ENCODE assay signal across 27 cellular contexts in genomic region chr1:44941424-44942324, GRCh38. TPM values are rescaled to one million over a fixed set of nuclear protein-coding genes. Genes with fewer than 3 reads are reported as not detected.
DNase-seq lines count a peak whose midpoint lies in the region; ATAC-seq, FAIRE-seq and TF ChIP-seq lines count a peak whose summit lies in the region.
"Had no signal": no experiment of that assay in that cellular context is flagged by ENCODE, and none has a peak within 500 bp of the region (broad histone marks: within the 10 kb centered on the region; RNA-seq: fewer than 3 reads in every experiment).

No MANE protein-coding gene starts in this region.

- no peak overlapping the region for H2AK5ac ChIP-seq in H9 (ENCODE audit: insufficient read length, low read length)

- BruUV-seq in endothelial cell of umbilical vein (replicated peaks; lab: Mats Ljungman, UMichigan), result TSS peak; percentile 88

- H3K4me1 ChIP-seq in H9 (ENCODE audit: insufficient read depth, low read length) (no peaks in the 10 kb centered on the region), endothelial cell of umbilical vein (ENCODE audit: control insufficient read depth, extremely low read depth, insufficient read depth, low read length) (peaks cover 12% of the 10 kb centered on the region)
- H3K4me1 ChIP-seq: parathyroid adenoma had no signal

- peak overlapping the region; percentile 62 for H3K23ac ChIP-seq in H9 (ENCODE audit: insufficient read length, low read depth, low read length)

- no peak overlapping the region for H3K14ac ChIP-seq in H9 (ENCODE audit: insufficient read depth, low read length)

- peak; percentile 36 for DNase-seq in activated CD4-positive, alpha-beta memory T cell treated with anti-CD3 and anti-CD28 coated beads for 36 hours
- no peak for DNase-seq in activated CD4-positive, alpha-beta memory T cell treated with anti-CD3 and anti-CD28 coated beads, Interleukin-2, amount 10 ng/mL, durations not matched to agents 7 days and 5 days
- no peak for DNase-seq in H9
- peak; percentile 74 for DNase-seq in NCI-H2171 treated with DMSO at 0.1 percent for 48 hours (lab: John Stamatoyannopoulos, UW)
- DNase-seq in endothelial cell of umbilical vein (ENCODE audit: low read depth, low spot score), result peak; percentile 59
- DNase-seq in ecto neural progenitor cell (ENCODE audit: low spot score), result no peak
- DNase-seq: CD4-positive, CD25-positive, alpha-beta regulatory T cell; DMS53; esophagus squamous epithelium; GF-D8; NCI-H1417 treated with DMSO at 0.1 percent for 48 hours; OCI-M1; Right ventricle myocardium superior; T-cell had no signal

- dilution Hi-C loops in endothelial cell of umbilical vein (cut with MboI; ENCODE audit: extremely low pct_ligation_motif_present, low sequenced_read_pairs), result no loop called here

- no peak overlapping the region for H2AFZ ChIP-seq in H9 (ENCODE audit: low read length)
- no peak overlapping the region for H2AFZ ChIP-seq in endothelial cell of umbilical vein (ENCODE audit: low read depth, low read length)
- H2AFZ ChIP-seq: parathyroid adenoma had no signal

- H3K9me3 ChIP-seq in H9 (ENCODE audit: control insufficient read depth, low read depth, low read length) (no peaks in the 10 kb centered on the region), endothelial cell of umbilical vein (replicated peaks; ENCODE audit: control insufficient read depth, insufficient read depth, low read length) (no peaks in the 10 kb centered on the region)
- H3K9me3 ChIP-seq: esophagus squamous epithelium, gastroesophageal sphincter, HAP-1, thoracic aorta, vagina had no signal

- no peak overlapping the region for H3K4me3 ChIP-seq in endothelial cell of umbilical vein (replicated peaks in 1 of 3; ENCODE audit: insufficient read depth in 1 of 3, low read depth in 1 of 3, low read length in 3 of 3)
- H3K4me3 ChIP-seq: esophagus squamous epithelium, gastroesophageal sphincter, HAP-1, thoracic aorta, vagina had no signal

- H4K5ac ChIP-seq in H9 (ENCODE audit: insufficient read length, low read depth, low read length), result no peak overlapping the region

- H4K8ac ChIP-seq in H9 (replicated peaks; ENCODE audit: insufficient read length, low read depth, low read length), result no peak overlapping the region

- no peak for ATAC-seq in HG02885 (IDR thresholded peaks at IDR 0.05; ENCODE audit: poor library complexity, unreplicated experiment)
- ATAC-seq: gastroesophageal sphincter; sciatic nerve; stimulated activated memory B cell treated with anti-CD40 and anti-IgM and Interleukin-4, amounts not matched to agents 10 μg/mL and 1 μg/mL and 100 μg/mL, for 72 hours; T-cell had no signal

- H3K4me1 Mint-ChIP-seq in activated CD4-positive, alpha-beta memory T cell treated with anti-CD3 and anti-CD28 coated beads for 36 hours (ENCODE audit: low read depth), result peaks cover 14% of the 10 kb centered on the region
- H3K4me1 Mint-ChIP-seq in activated CD4-positive, alpha-beta memory T cell treated with anti-CD3 and anti-CD28 coated beads, Interleukin-2, amount 10 ng/mL, durations not matched to agents 7 days and 5 days, result peaks cover 4% of the 10 kb centered on the region
- no peaks in the 10 kb centered on the region for H3K4me1 Mint-ChIP-seq in H9
- H3K4me1 Mint-ChIP-seq: nephron progenitor cell; stimulated activated memory B cell treated with anti-CD40 and anti-IgM and Interleukin-4, amounts not matched to agents 10 μg/mL and 1 μg/mL and 100 μg/mL, for 72 hours had no signal

- no peak overlapping the region for H3K9ac ChIP-seq in H9 (ENCODE audit: extremely low read depth, insufficient read length, low read length)
- H3K9ac ChIP-seq in endothelial cell of umbilical vein (replicated peaks; ENCODE audit: extremely low read depth, insufficient read depth, low read length), result peak overlapping the region; percentile 3
- H3K9ac ChIP-seq: parathyroid adenoma had no signal

- no peak overlapping the region for H3K18ac ChIP-seq in H9 (ENCODE audit: insufficient read length, low read depth, low read length)

- peaks cover 8% of the 10 kb centered on the region for H3K36me3 Mint-ChIP-seq in activated CD4-positive, alpha-beta memory T cell treated with anti-CD3 and anti-CD28 coated beads for 36 hours
- peaks cover 3% of the 10 kb centered on the region for H3K36me3 Mint-ChIP-seq in activated CD4-positive, alpha-beta memory T cell treated with anti-CD3 and anti-CD28 coated beads, Interleukin-2, amount 10 ng/mL, durations not matched to agents 7 days and 5 days (ENCODE audit: low read depth)
- no peaks in the 10 kb centered on the region for H3K36me3 Mint-ChIP-seq in H9 (ENCODE audit: insufficient read depth in 1 of 3, low read depth in 3 of 3)

- H4K20me1 ChIP-seq in H9 (ENCODE audit: control insufficient read depth, insufficient read depth, insufficient read length) (no peaks in the 10 kb centered on the region), endothelial cell of umbilical vein (replicated peaks; ENCODE audit: control insufficient read depth, extremely low read depth, insufficient read depth, low read length) (no peaks in the 10 kb centered on the region)

- CTCF ChIA-PET in activated CD4-positive, alpha-beta memory T cell treated with anti-CD3 and anti-CD28 coated beads for 36 hours (lab: Charles Lee), result interaction anchor here (1.0 kb wide), 1 partner anchor 11 kb away, joined by 3 read pairs; no protein-coding TSS in a partner anchor
- CTCF ChIA-PET in activated CD4-positive, alpha-beta memory T cell treated with anti-CD3 and anti-CD28 coated beads, Interleukin-2, amount 10 ng/mL, durations not matched to agents 7 days and 5 days (lab: Charles Lee), result interaction anchor here (0.9 kb wide), 1 partner anchor 155 kb away, joined by 3 read pairs; no protein-coding TSS in a partner anchor
- CTCF ChIA-PET in endothelial cell of umbilical vein (lab: Charles Lee), result interaction anchor here (1.0 to 1.9 kb wide), 3 partner anchors 9 to 17 kb away, joined by 3 to 8 read pairs (median 5); no protein-coding TSS in a partner anchor

- H3K4me3 Mint-ChIP-seq in activated CD4-positive, alpha-beta memory T cell treated with anti-CD3 and anti-CD28 coated beads for 36 hours, result no peak overlapping the region
- no peak overlapping the region for H3K4me3 Mint-ChIP-seq in activated CD4-positive, alpha-beta memory T cell treated with anti-CD3 and anti-CD28 coated beads, Interleukin-2, amount 10 ng/mL, durations not matched to agents 7 days and 5 days
- H3K4me3 Mint-ChIP-seq in H9, result no peak overlapping the region
- H3K4me3 Mint-ChIP-seq: brain; CD4-positive, CD25-positive, alpha-beta regulatory T cell; IgD-negative memory B cell; nephron progenitor cell; stimulated activated memory B cell treated with anti-CD40 and anti-IgM and Interleukin-4, amounts not matched to agents 10 μg/mL and 1 μg/mL and 100 μg/mL, for 72 hours; T-cell had no signal

- H2BK120ac ChIP-seq in H9 (ENCODE audit: low read depth, low read length, poor library complexity, severe bottlenecking), result no peak overlapping the region

- no peaks in the 10 kb centered on the region for H3K79me1 ChIP-seq in H9 (ENCODE audit: insufficient read depth, low read depth, low read length, poor library complexity, severe bottlenecking)

- no peak overlapping the region for H2BK5ac ChIP-seq in H9 (ENCODE audit: insufficient read length, low read length)

- no peak for TF ChIP-seq POLR2A in endothelial cell of umbilical vein (IDR thresholded peaks at IDR 0.05; ENCODE audit: low read depth, low read length)

- no peak overlapping the region for H3K4me2 ChIP-seq in H9 (ENCODE audit: insufficient read depth, insufficient read length, low read length)
- no peak overlapping the region for H3K4me2 ChIP-seq in endothelial cell of umbilical vein (ENCODE audit: insufficient read depth, low read length)

- peak overlapping the region; percentile 69 for H3K27ac Mint-ChIP-seq in activated CD4-positive, alpha-beta memory T cell treated with anti-CD3 and anti-CD28 coated beads for 36 hours
- no peak overlapping the region for H3K27ac Mint-ChIP-seq in activated CD4-positive, alpha-beta memory T cell treated with anti-CD3 and anti-CD28 coated beads, Interleukin-2, amount 10 ng/mL, durations not matched to agents 7 days and 5 days
- no peak overlapping the region; a peak in 1 of 7 replicates for H3K27ac Mint-ChIP-seq in H9
- H3K27ac Mint-ChIP-seq: CD4-positive, CD25-positive, alpha-beta regulatory T cell; IgD-negative memory B cell; nephron progenitor cell; stimulated activated memory B cell treated with anti-CD40 and anti-IgM and Interleukin-4, amounts not matched to agents 10 μg/mL and 1 μg/mL and 100 μg/mL, for 72 hours; T-cell had no signal

- H3K9me3 Mint-ChIP-seq in activated CD4-positive, alpha-beta memory T cell treated with anti-CD3 and anti-CD28 coated beads for 36 hours, result no peaks in the 10 kb centered on the region
- no peaks in the 10 kb centered on the region for H3K9me3 Mint-ChIP-seq in activated CD4-positive, alpha-beta memory T cell treated with anti-CD3 and anti-CD28 coated beads, Interleukin-2, amount 10 ng/mL, durations not matched to agents 7 days and 5 days
- H3K9me3 Mint-ChIP-seq in H9, result no peaks in the 10 kb centered on the region
- H3K9me3 Mint-ChIP-seq: brain; CD4-positive, CD25-positive, alpha-beta regulatory T cell; IgD-negative memory B cell; nephron progenitor cell; stimulated activated memory B cell treated with anti-CD40 and anti-IgM and Interleukin-4, amounts not matched to agents 10 μg/mL and 1 μg/mL and 100 μg/mL, for 72 hours; T-cell had no signal

- no peak overlapping the region for H4K91ac ChIP-seq in H9 (ENCODE audit: insufficient read length, low read depth, low read length)

- no peak for FAIRE-seq in endothelial cell of umbilical vein (lab: Jason Lieb, UNC)
- FAIRE-seq: colon, islet of Langerhans had no signal

- no peak overlapping the region for H3K4ac ChIP-seq in H9 (ENCODE audit: low read depth, low read length)

- H3K56ac ChIP-seq in H9 (ENCODE audit: insufficient read length, low read depth, low read length), result no peak overlapping the region

- POLR2A ChIA-PET in activated CD4-positive, alpha-beta memory T cell treated with anti-CD3 and anti-CD28 coated beads for 36 hours (lab: Charles Lee), result interaction anchor here (0.6 kb wide), 1 partner anchor 43 kb away, joined by 3 read pairs; no protein-coding TSS in a partner anchor
- POLR2A ChIA-PET in activated CD4-positive, alpha-beta memory T cell treated with anti-CD3 and anti-CD28 coated beads, Interleukin-2, amount 10 ng/mL, durations not matched to agents 7 days and 5 days (lab: Charles Lee), result no interaction called here
- POLR2A ChIA-PET in endothelial cell of umbilical vein (lab: Charles Lee), result no interaction called here

- H3K27me3 ChIP-seq in H9 (ENCODE audit: insufficient read depth, low read length), result no peaks in the 10 kb centered on the region
- H3K27me3 ChIP-seq in endothelial cell of umbilical vein (ENCODE audit: control insufficient read depth in 2 of 2, insufficient read depth in 2 of 2, low read length in 2 of 2), result no peaks in the 10 kb centered on the region
- H3K27me3 ChIP-seq: esophagus squamous epithelium, gastroesophageal sphincter, vagina had no signal

- no peak overlapping the region for H3T11ph ChIP-seq in H9 (ENCODE audit: low read length)

- H2BK20ac ChIP-seq in H9 (ENCODE audit: low read depth, low read length, poor library complexity, severe bottlenecking), result no peak overlapping the region

- intact Hi-C loops in activated CD4-positive, alpha-beta memory T cell treated with anti-CD3 and anti-CD28 coated beads for 36 hours (cut with micrococcal nuclease), result no loop called here
- intact Hi-C loops in endothelial cell of umbilical vein (cut with micrococcal nuclease), result no loop called here

- H2BK12ac ChIP-seq in H9 (ENCODE audit: insufficient read length, low read depth, low read length), result no peak overlapping the region

- no peaks in the 10 kb centered on the region for H3K23me2 ChIP-seq in H9 (ENCODE audit: insufficient read length, low read depth, low read length, poor library complexity, severe bottlenecking)

- no peak overlapping the region for H3K27ac ChIP-seq in H9 (ENCODE audit: insufficient read length, low read depth, low read length)
- peak overlapping the region; percentile 60 for H3K27ac ChIP-seq in endothelial cell of umbilical vein (ENCODE audit: insufficient read depth, low read depth, low read length)
- H3K27ac ChIP-seq: esophagus squamous epithelium, gastroesophageal sphincter, parathyroid adenoma, thoracic aorta, vagina had no signal

- no peaks in the 10 kb centered on the region for H3K9me1 ChIP-seq in endothelial cell of umbilical vein (replicated peaks; ENCODE audit: control insufficient read depth, extremely low read depth, insufficient read depth, low read length)

- no peaks in the 10 kb centered on the region for H3K36me3 ChIP-seq in endothelial cell of umbilical vein (ENCODE audit: control insufficient read depth in 2 of 2, extremely low read depth in 1 of 2, insufficient read depth in 2 of 2, low read length in 2 of 2)
- H3K36me3 ChIP-seq: thoracic aorta had no signal

- no peaks in the 10 kb centered on the region for H3K27me3 Mint-ChIP-seq in activated CD4-positive, alpha-beta memory T cell treated with anti-CD3 and anti-CD28 coated beads for 36 hours
- H3K27me3 Mint-ChIP-seq in activated CD4-positive, alpha-beta memory T cell treated with anti-CD3 and anti-CD28 coated beads, Interleukin-2, amount 10 ng/mL, durations not matched to agents 7 days and 5 days, result no peaks in the 10 kb centered on the region
- H3K27me3 Mint-ChIP-seq in H9 (ENCODE audit: low read depth), result no peaks in the 10 kb centered on the region
- H3K27me3 Mint-ChIP-seq: brain; CD4-positive, CD25-positive, alpha-beta regulatory T cell; IgD-negative memory B cell; stimulated activated memory B cell treated with anti-CD40 and anti-IgM and Interleukin-4, amounts not matched to agents 10 μg/mL and 1 μg/mL and 100 μg/mL, for 72 hours; T-cell had no signal

- no peak overlapping the region for H2BK15ac ChIP-seq in H9 (ENCODE audit: low read depth, low read length)

- TF ChIP-seq CTCF in H9 (conservative IDR thresholded peaks at IDR 0.05) (no peak), endothelial cell of umbilical vein (IDR thresholded peaks at IDR 0.05; ENCODE audit: extremely low read depth in 1 of 2, insufficient read depth in 1 of 2, low read depth in 1 of 2, low read length in 2 of 2) (no peak)

- WGBS in H9 (ENCODE audit: extremely low coverage, insufficient read length, low lambda C conversion rate), result no CpG with 5 or more reads among the region's 3 CpGs

- no peaks in the 10 kb centered on the region for H3K79me2 ChIP-seq in H9 (ENCODE audit: insufficient read depth, low read length)
- H3K79me2 ChIP-seq in endothelial cell of umbilical vein (ENCODE audit: control insufficient read depth, insufficient read depth, low read length), result peaks cover 3% of the 10 kb centered on the region
- H3K79me2 ChIP-seq: parathyroid adenoma had no signal

RNA-seq across cellular contexts. Expression of gene EIF2B3, which starts 44.7 kb away (rescaled TPM):
- 10 to 100 TPM; 41.9 to 44.8 TPM for total RNA-seq in activated CD4-positive, alpha-beta memory T cell treated with anti-CD3 and anti-CD28 coated beads for 36 hours
- 10 to 100 TPM; 18.2 to 18.5 TPM for total RNA-seq in activated CD4-positive, alpha-beta memory T cell treated with anti-CD3 and anti-CD28 coated beads, Interleukin-2, amount 10 ng/mL, durations not matched to agents 7 days and 5 days
- total RNA-seq in H9 (2021), result 34.9 and 35.4 TPM in 2 replicates
- total RNA-seq in endothelial cell of umbilical vein, result 39.6 and 45.1 TPM in 2 replicates
- polyA plus RNA-seq in endothelial cell of umbilical vein, result 25.7 and 28.4 TPM in 2 replicates
- 39.1 and 42.6 TPM in 2 replicates for polyA plus RNA-seq in endothelial cell of umbilical vein (2011; cell fraction: cytosol; rRNA removed)
- 25.2 and 32.6 TPM in 2 replicates for polyA plus RNA-seq in endothelial cell of umbilical vein (2011; cell fraction: nucleus; rRNA removed)
- polyA plus RNA-seq in endothelial cell of umbilical vein (2012), result 32.2 and 54.6 TPM in 2 replicates
- 34.9 and 39.8 TPM in 2 replicates for polyA minus RNA-seq in endothelial cell of umbilical vein
- polyA minus RNA-seq in endothelial cell of umbilical vein (2011; cell fraction: cytosol; rRNA and poly(A)+ RNA removed), result 12.0 TPM
- 37.8 and 43.4 TPM in 2 replicates for polyA minus RNA-seq in endothelial cell of umbilical vein (2011; cell fraction: nucleus; rRNA and poly(A)+ RNA removed)

Comparison
In these comparisons a context has a peak if more than half of its experiments do, and no peak if none do; other contexts are left out.
1. DNase-seq: peak in activated CD4-positive, alpha-beta memory T cell treated with anti-CD3 and anti-CD28 coated beads for 36 hours (single experiment), NCI-H2171 treated with DMSO at 0.1 percent for 48 hours (single experiment) and endothelial cell of umbilical vein (single experiment); none in activated CD4-positive, alpha-beta memory T cell treated with anti-CD3 and anti-CD28 coated beads, Interleukin-2, amount 10 ng/mL, durations not matched to agents 7 days and 5 days (single experiment), H9 (single experiment) and ecto neural progenitor cell (single experiment).